In the genomic region with DNA sequence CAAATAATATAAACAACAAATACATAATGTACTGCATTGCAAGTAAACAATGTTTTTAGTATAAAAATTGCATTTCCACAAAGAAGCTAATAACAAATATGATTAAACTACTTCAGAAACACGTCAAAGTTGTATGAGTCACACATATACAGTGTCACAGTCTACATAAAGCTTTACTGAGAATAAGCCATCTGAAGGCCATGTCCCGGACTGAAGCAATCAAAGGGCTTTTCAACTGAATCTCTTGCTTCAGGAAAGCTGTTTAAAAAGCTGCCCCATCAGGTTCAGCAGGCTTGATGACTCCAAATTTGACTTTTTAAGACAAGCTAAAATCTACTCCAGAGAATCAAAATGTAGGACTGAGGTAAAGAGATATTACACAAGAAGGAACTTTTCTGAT, we compare ENCODE assay signal across 29 cellular contexts.
"Had no signal": no experiment of that assay in that cellular context is flagged by ENCODE, and none has a peak within 500 bp of the region (broad histone marks: within the 10 kb centered on the region; RNA-seq: fewer than 3 reads in every experiment).

No MANE protein-coding gene starts in this region.

- H3K27ac ChIP-seq: adrenal gland, body of pancreas, esophagus muscularis mucosa, foreskin keratinocyte had no signal

- DNase-seq: activated CD4-positive, alpha-beta memory T cell treated with anti-CD3 and anti-CD28 coated beads for 36 hours; activated CD4-positive, alpha-beta T cell treated with anti-CD3 and anti-CD28 coated beads for 36 hours; activated CD4-positive, alpha-beta T cell treated with anti-CD3 and anti-CD28 coated beads, Interleukin-2, amount 10 ng/mL, durations not matched to agents 24 days and 14 days; activated CD4-positive, CD25-positive, alpha-beta regulatory T cell; activated CD4-positive, CD25-positive, alpha-beta regulatory T cell treated with anti-CD3 and anti-CD28 coated beads, Interleukin-2, amount 50 U/mL, for 72 hours; activated CD8-positive, alpha-beta memory T cell treated with anti-CD3 and anti-CD28 coated beads, Interleukin-2, amount 10 ng/mL, durations not matched to agents 7 days and 5 days; activated CD8-positive, alpha-beta memory T cell treated with anti-CD3 and anti-CD28 coated beads, Interleukin-2, amount 50 U/mL, for 4 hours; activated CD8-positive, alpha-beta T cell treated with anti-CD3 and anti-CD28 coated beads, Interleukin-2, amount 10 ng/mL, durations not matched to agents 7 days and 5 days; activated effector memory CD4-positive, alpha-beta T cell treated with anti-CD3 and anti-CD28 coated beads, Interleukin-2, amount 50 U/mL, for 16 hours; activated naive CD4-positive, alpha-beta T cell treated with anti-CD3 and anti-CD28 coated beads for 36 hours; activated naive CD8-positive, alpha-beta T cell treated with anti-CD3 and anti-CD28 coated beads for 36 hours; activated naive CD8-positive, alpha-beta T cell treated with anti-CD3 and anti-CD28 coated beads, Interleukin-2, amount 50 U/mL, for 24 hours; activated T-cell treated with anti-CD3 and anti-CD28 coated beads, Interleukin-2, amount 50 U/mL, for 1 hour; activated T-cell treated with anti-CD3 and anti-CD28 coated beads, Interleukin-2, amount 50 U/mL, for 48 hours; adrenal gland; amygdala; aorta; body of pancreas; caudate nucleus; cortex of kidney; dermis blood vessel endothelial cell; effector CD8-positive, alpha-beta T cell; head of caudate nucleus; T-helper 2 cell had no signal

- H3K36me3 ChIP-seq: adrenal gland, esophagus muscularis mucosa had no signal

- H3K9me3 ChIP-seq: adrenal gland, body of pancreas had no signal

- H3K4me1 ChIP-seq: adrenal gland, body of pancreas, esophagus muscularis mucosa, foreskin keratinocyte had no signal

- FAIRE-seq: colon, endometrium, endothelial cell of umbilical vein had no signal

- H3K27me3 ChIP-seq: adrenal gland, body of pancreas, esophagus muscularis mucosa, foreskin keratinocyte had no signal

- H3K4me3 ChIP-seq: adrenal gland, body of pancreas, esophagus muscularis mucosa had no signal

- ATAC-seq: activated CD4-positive, alpha-beta T cell treated with anti-CD3 and anti-CD28 coated beads for 36 hours; activated CD8-positive, alpha-beta memory T cell treated with anti-CD3 and anti-CD28 coated beads, Interleukin-2, amount 10 ng/mL, durations not matched to agents 7 days and 5 days; activated CD8-positive, alpha-beta T cell treated with anti-CD3 and anti-CD28 coated beads, Interleukin-2, amount 10 ng/mL, durations not matched to agents 7 days and 5 days; activated naive CD8-positive, alpha-beta T cell treated with anti-CD3 and anti-CD28 coated beads, Interleukin-2, amount 50 U/mL, for 24 hours; body of pancreas; foreskin keratinocyte had no signal
